ENCODE assay signal across 1 cellular context in genomic region chr3:150449169-150449721, GRCh38.
TF ChIP-seq lines count a peak whose summit lies in the region.

No MANE protein-coding gene starts in this region.

TF ChIP-seq in HepG2, 621 proteins besides CTCF, POLR2A, EP300 and RAD21 (continued from another document):
- TF ChIP-seq ZBTB49 (CRISPR knock-in tag; IDR thresholded peaks at IDR 0.05; ENCODE audit: borderline replicate concordance) (no peak), CBX1 (IDR thresholded peaks at IDR 0.05; ENCODE audit: low read depth) (no peak)
